ENCODE assay signal across 8 cellular contexts in genomic region chr1:151340870-151341754, GRCh38. TPM values are rescaled to one million over a fixed set of nuclear protein-coding genes. Genes with fewer than 3 reads are reported as not detected.
A peak's percentile ranks its signal among the peaks of the same experiment; 100 is the strongest.
DNase-seq lines count a peak whose midpoint lies in the region; ATAC-seq and TF ChIP-seq lines count a peak whose summit lies in the region.

No MANE protein-coding gene starts in this region.

- intact Hi-C loops in IMR-90 (cut with micrococcal nuclease), result loop anchor here (1.0 to 5.0 kb wide), 2 partner anchors 40 to 144 kb away; partner anchors contain the start of gene PIP5K1A
- intact Hi-C loops in esophagus squamous epithelium (cut with DNase I), result loop anchor here (5.0 kb wide), 1 partner anchor 39 kb away; no protein-coding TSS in a partner anchor
- intact Hi-C loops in thyroid gland (cut with DNase I), result no loop called here

- H3K14ac ChIP-seq in IMR-90 (replicated peaks; ENCODE audit: low read depth, low read length), result no peak overlapping the region

- in situ Hi-C loops in IMR-90 (cut with MboI; ENCODE audit: low sequenced_read_pairs), result loop anchor here (5.0 kb wide), 1 partner anchor 39 kb away; no protein-coding TSS in a partner anchor

- no peak overlapping the region for H2AFZ ChIP-seq in IMR-90 (replicated peaks; ENCODE audit: low read length, poor library complexity)

- no peak overlapping the region for H4K91ac ChIP-seq in IMR-90 (ENCODE audit: insufficient read depth, low read depth, low read length)

- POLR2A ChIA-PET in IMR-90 (lab: Charles Lee; ENCODE audit: unreplicated experiment), result interaction anchor here (0.6 to 1.0 kb wide), 3 partner anchors 14 to 241 kb away, joined by 4 to 7 read pairs (median 5); partner anchors contain the start of gene PI4KB
- POLR2A ChIA-PET in naive thymus-derived CD8-positive, alpha-beta T cell (lab: Charles Lee), result interaction anchor here (0.6 to 1.9 kb wide), 10 partner anchors 11 to 881 kb away, joined by 3 to 11 read pairs (median 4); partner anchors contain the start of genes PI4KB and ZNF687

- H3K9ac ChIP-seq in IMR-90 (ENCODE audit: low read depth, low read length), result no peak overlapping the region

- H3K18ac ChIP-seq in IMR-90 (ENCODE audit: low read depth, low read length), result no peak overlapping the region

- H3K4ac ChIP-seq in IMR-90 (ENCODE audit: low read depth, low read length), result no peak overlapping the region

- no TSS peak for BruUV-seq in IMR-90 (replicated peaks; lab: Mats Ljungman, UMichigan)

- no peak overlapping the region for H2BK5ac ChIP-seq in IMR-90 (ENCODE audit: low read depth, low read length, poor library complexity, severe bottlenecking)

- CTCF ChIA-PET in IMR-90 (lab: Yijun Ruan, JAX), result interaction anchor here (0.6 to 3.0 kb wide), 20 partner anchors 9 to 151 kb away, joined by 3 to 34 read pairs (median 4); partner anchors contain the start of genes PI4KB and VPS72

- H3K36me3 ChIP-seq in GM06990 (ENCODE audit: control insufficient read depth, insufficient read depth, low read length) (peaks cover 25% of the 10 kb centered on the region), IMR-90 (ENCODE audit: control insufficient read depth, insufficient read depth, low read length) (peaks cover 23% of the 10 kb centered on the region), esophagus squamous epithelium (peaks cover 13 to 41% (median 18%) of the 10 kb centered on the region in 3 donors), thyroid gland (peaks cover 14 to 17% of the 10 kb centered on the region in 2 donors)

- peaks cover 12 to 32% (median 28%) of the 10 kb centered on the region in 4 donors for H3K4me1 Mint-ChIP-seq in naive thymus-derived CD8-positive, alpha-beta T cell

- ATAC-seq in IMR-90 (ENCODE audit: low read depth), result peak; percentile 96
- peak; percentile 90 to 91 for ATAC-seq in naive thymus-derived CD8-positive, alpha-beta T cell
- ATAC-seq in GM18519 (IDR thresholded peaks at IDR 0.05; ENCODE audit: low FRiP score, unreplicated experiment), result no peak

- peaks cover 0 to 35% (median 0%) of the 10 kb centered on the region in 3 donors for H3K36me3 Mint-ChIP-seq in naive thymus-derived CD8-positive, alpha-beta T cell

- dilution Hi-C loops in IMR-90 (cut with HindIII; ENCODE audit: low sequenced_read_pairs, unreplicated experiment), result no loop called here

- peak overlapping the region in 8 of 10 donors; percentile 1 to 87 (median 34) for H3K27ac Mint-ChIP-seq in naive thymus-derived CD8-positive, alpha-beta T cell

- DNase-seq in GM06990 (ENCODE audit: extremely low read depth, insufficient read length), result no peak
- DNase-seq in IMR-90, result peak; percentile 86
- peak; percentile 33 for DNase-seq in NOMO-1 treated with dmso at 0.1 percent for 144 hours (lab: John Stamatoyannopoulos, UW; ENCODE audit: unreplicated experiment)
- peak; percentile 33 for DNase-seq in activated T-cell treated with anti-CD3 and anti-CD28 coated beads, Interleukin-2, amount 50 U/mL, for 1 hour
- DNase-seq in esophagus squamous epithelium (lab: John Stamatoyannopoulos, UW), result no peak
- DNase-seq in naive thymus-derived CD8-positive, alpha-beta T cell, result peak in 9 of 10 donors; percentile 25 to 73 (median 54)
- DNase-seq in thyroid gland, result peak; percentile 31 to 42

- no peak overlapping the region for H3K56ac ChIP-seq in IMR-90 (ENCODE audit: extremely low read depth, insufficient read depth, low read length)

- H2BK20ac ChIP-seq in IMR-90 (ENCODE audit: low read depth, low read length), result no peak overlapping the region

- H4K8ac ChIP-seq in IMR-90 (ENCODE audit: low read depth in 2 of 2, low read length in 2 of 2), result peak overlapping the region in 1 of 2 experiments; percentile 2; a peak in 1 of 4 replicates

- H3K79me1 ChIP-seq in IMR-90 (ENCODE audit: low read depth in 1 of 2, low read length in 2 of 2), result peaks cover 7 to 13% of the 10 kb centered on the region in 2 experiments

- no peak overlapping the region for H2AK9ac ChIP-seq in IMR-90 (replicated peaks; ENCODE audit: low read depth, low read length, poor library complexity)

- no peak overlapping the region for H2BK15ac ChIP-seq in IMR-90 (ENCODE audit: low read depth, low read length)

- no peaks in the 10 kb centered on the region for H4K20me1 ChIP-seq in IMR-90 (ENCODE audit: insufficient read depth, low read length)

- H3K4me2 ChIP-seq in IMR-90 (ENCODE audit: low read depth, low read length), result no peak overlapping the region

- H3K9me3 ChIP-seq in IMR-90 (ENCODE audit: control insufficient read depth, insufficient read depth, low read length), result no peaks in the 10 kb centered on the region
- no peaks in the 10 kb centered on the region for H3K9me3 ChIP-seq in esophagus squamous epithelium
- H3K9me3 ChIP-seq in thyroid gland, result no peaks in the 10 kb centered on the region

- peaks cover 2% of the 10 kb centered on the region for H3K4me1 ChIP-seq in IMR-90 (ENCODE audit: control insufficient read depth, insufficient read depth, low read length)
- peaks cover 4 to 28% (median 7%) of the 10 kb centered on the region in 3 donors for H3K4me1 ChIP-seq in esophagus squamous epithelium
- H3K4me1 ChIP-seq in thyroid gland, result peaks cover 4 to 8% of the 10 kb centered on the region in 2 donors

- no peak overlapping the region for H2BK120ac ChIP-seq in IMR-90 (ENCODE audit: low read depth, low read length)

- peaks cover 4% of the 10 kb centered on the region; the same call in 1 of the 2 replicates for H3K9me1 ChIP-seq in IMR-90 (ENCODE audit: insufficient read depth, low read length)

- TF ChIP-seq RAD21 in IMR-90 (IDR thresholded peaks at IDR 0.05; ENCODE audit: low read length), result peak; percentile 85

- TF ChIP-seq POLR2A in IMR-90 (IDR thresholded peaks at IDR 0.05; ENCODE audit: low read depth, low read length) (no peak), esophagus squamous epithelium (IDR thresholded peaks at IDR 0.05) (no peak), thyroid gland (IDR thresholded peaks at IDR 0.05) (no peak)

- no peak overlapping the region for H4K5ac ChIP-seq in IMR-90 (ENCODE audit: low read depth, low read length)

- no peak overlapping the region for H2AK5ac ChIP-seq in IMR-90 (ENCODE audit: low read depth, low read length)

- H3K4me3 Mint-ChIP-seq in naive thymus-derived CD8-positive, alpha-beta T cell, result peak overlapping the region in 1 of 10 donors; percentile 6

- no peak overlapping the region for H3K4me3 ChIP-seq in GM06990 (replicated peaks; ENCODE audit: low read depth, low read length)
- H3K4me3 ChIP-seq in IMR-90 (ENCODE audit: insufficient read depth, low read depth, low read length), result no peak overlapping the region
- H3K4me3 ChIP-seq in esophagus squamous epithelium, result no peak overlapping the region
- no peak overlapping the region for H3K4me3 ChIP-seq in thyroid gland (replicated peaks in 1 of 3)

- H3K27me3 ChIP-seq in GM06990 (replicated peaks; ENCODE audit: control insufficient read depth, insufficient read depth, low read length) (no peaks in the 10 kb centered on the region), IMR-90 (ENCODE audit: control insufficient read depth, insufficient read depth, low read length) (no peaks in the 10 kb centered on the region), esophagus squamous epithelium (no peaks in the 10 kb centered on the region), thyroid gland (no peaks in the 10 kb centered on the region)

- no CpG with 5 or more reads among the region's 7 CpGs for WGBS in IMR-90 (ENCODE audit: extremely low coverage in 2 of 2, insufficient read length in 1 of 2), 2 experiments
- WGBS in esophagus squamous epithelium, 2 donors, result 30 to 31% methylated on average over 7 of the region's 7 CpGs
- WGBS in thyroid gland, 2 donors, result 40 to 41% methylated on average over 7 of the region's 7 CpGs

- H3K9me3 Mint-ChIP-seq in naive thymus-derived CD8-positive, alpha-beta T cell, result no peaks in the 10 kb centered on the region

- H3K23ac ChIP-seq in IMR-90 (ENCODE audit: low read depth, low read length), result no peak overlapping the region

- no peaks in the 10 kb centered on the region for H3K27me3 Mint-ChIP-seq in naive thymus-derived CD8-positive, alpha-beta T cell

- H3K27ac ChIP-seq in IMR-90 (ENCODE audit: insufficient read depth, low read length) (no peak overlapping the region), esophagus squamous epithelium (peak overlapping the region in 2 of 4 donors; percentile 45 to 47), thyroid gland (peak overlapping the region in 1 of 3 donors; percentile 2)

- TF ChIP-seq CTCF in GM06990 (IDR thresholded peaks at IDR 0.05; ENCODE audit: insufficient read depth, low read length, poor library complexity, severe bottlenecking) (peak; percentile 68), IMR-90 (conservative IDR thresholded peaks at IDR 0.05; ENCODE audit: low read depth, low read length) (peak; percentile 85), esophagus squamous epithelium (IDR thresholded peaks at IDR 0.05) (peak; percentile 72 to 80 (median 76)), thyroid gland (IDR thresholded peaks at IDR 0.05) (peak; percentile 31 to 79 (median 68))

RNA-seq across cellular contexts. Expression of gene RFX5, which starts 5.9 kb away (rescaled TPM):
- total RNA-seq in IMR-90 (2012; rRNA removed) (37.8 and 44.4 TPM in 2 replicates), esophagus squamous epithelium (10 to 100 TPM; 13.2 to 59.6 (median 24.5) TPM), thyroid gland (10 to 100 TPM; 36.0 to 69.9 (median 58.4) TPM)
- polyA plus RNA-seq in IMR-90 (2012; rRNA removed), result 26.8 and 29.3 TPM in 2 replicates
- polyA plus RNA-seq in IMR-90 (2012; cell fraction: cytosol; rRNA removed), result 17.7 and 36.9 TPM in 2 replicates
- 74.2 and 105 TPM in 2 replicates for polyA plus RNA-seq in IMR-90 (2012; cell fraction: nucleus; rRNA removed; ENCODE audit: low replicate concordance)
- total RNA-seq in naive thymus-derived CD8-positive, alpha-beta T cell, result 10 to 100 TPM; 64.5 to 68.3 TPM
- polyA plus RNA-seq in naive thymus-derived CD8-positive, alpha-beta T cell, result 10 to 100 TPM; 22.8 to 38.8 (median 23.9) TPM

RNA-seq across cellular contexts. Expression of gene PI4KB, which starts 13.9 kb away (rescaled TPM):
- 77.2 and 94.5 TPM in 2 replicates for total RNA-seq in IMR-90 (2012; rRNA removed)
- 82.4 and 91.5 TPM in 2 replicates for polyA plus RNA-seq in IMR-90 (2012; rRNA removed)
- 47.9 and 66.0 TPM in 2 replicates for polyA plus RNA-seq in IMR-90 (2012; cell fraction: cytosol; rRNA removed)
- 103 and 135 TPM in 2 replicates for polyA plus RNA-seq in IMR-90 (2012; cell fraction: nucleus; rRNA removed; ENCODE audit: low replicate concordance)
- total RNA-seq in esophagus squamous epithelium, result 10 to 100 TPM; 34.0 to 63.4 (median 56.0) TPM
- 10 to 100 TPM; 91.8 to 96.6 TPM for total RNA-seq in naive thymus-derived CD8-positive, alpha-beta T cell
- 10 to 100 TPM; 42.4 to 63.3 (median 52.3) TPM for polyA plus RNA-seq in naive thymus-derived CD8-positive, alpha-beta T cell
- total RNA-seq in thyroid gland, result 100 to 1,000 TPM in 3 of 4 donors, 10 to 100 TPM in 1; 93.1 to 110 (median 107) TPM

RNA-seq across cellular contexts. Expression of gene SELENBP1, which starts 31.4 kb away (rescaled TPM):
- 21.1 and 21.3 TPM in 2 replicates for total RNA-seq in IMR-90 (2012; rRNA removed)
- 54.9 and 56.9 TPM in 2 replicates for polyA plus RNA-seq in IMR-90 (2012; rRNA removed)
- polyA plus RNA-seq in IMR-90 (2012; cell fraction: cytosol; rRNA removed), result 54.1 and 66.8 TPM in 2 replicates
- 144 and 236 TPM in 2 replicates for polyA plus RNA-seq in IMR-90 (2012; cell fraction: nucleus; rRNA removed; ENCODE audit: low replicate concordance)
- 10 to 100 TPM in 3 of 4 donors, 1 to 10 TPM in 1; 6.3 to 38.3 (median 28.3) TPM for total RNA-seq in esophagus squamous epithelium
- total RNA-seq in naive thymus-derived CD8-positive, alpha-beta T cell, result not detected
- not detected for polyA plus RNA-seq in naive thymus-derived CD8-positive, alpha-beta T cell
- total RNA-seq in thyroid gland, result 100 to 1,000 TPM; 151 to 513 (median 310) TPM

RNA-seq across cellular contexts. Expression of gene PSMB4, which starts 58.3 kb away (rescaled TPM):
- total RNA-seq in IMR-90 (2012; rRNA removed) (376 and 457 TPM in 2 replicates), esophagus squamous epithelium (100 to 1,000 TPM; 114 to 203 (median 186) TPM), thyroid gland (100 to 1,000 TPM; 154 to 283 (median 226) TPM)
- polyA plus RNA-seq in IMR-90 (2012; rRNA removed), result 565 and 640 TPM in 2 replicates
- polyA plus RNA-seq in IMR-90 (2012; cell fraction: cytosol; rRNA removed), result 490 and 1,136 TPM in 2 replicates
- 357 and 680 TPM in 2 replicates for polyA plus RNA-seq in IMR-90 (2012; cell fraction: nucleus; rRNA removed; ENCODE audit: low replicate concordance)
- total RNA-seq in naive thymus-derived CD8-positive, alpha-beta T cell, result 100 to 1,000 TPM; 224 to 230 TPM
- polyA plus RNA-seq in naive thymus-derived CD8-positive, alpha-beta T cell, result 10 to 100 TPM; 47.4 to 57.5 (median 57.3) TPM

RNA-seq across cellular contexts. Expression of gene ZNF687, which starts 59.0 kb away (rescaled TPM):
- total RNA-seq in IMR-90 (2012; rRNA removed) (5.7 and 6.4 TPM in 2 replicates), esophagus squamous epithelium (10 to 100 TPM; 16.5 to 28.5 (median 18.3) TPM), thyroid gland (10 to 100 TPM; 24.2 to 38.0 (median 33.7) TPM)
- 10.8 and 13.7 TPM in 2 replicates for polyA plus RNA-seq in IMR-90 (2012; rRNA removed)
- polyA plus RNA-seq in IMR-90 (2012; cell fraction: cytosol; rRNA removed), result 5.8 and 12.6 TPM in 2 replicates
- 22.7 and 52.2 TPM in 2 replicates for polyA plus RNA-seq in IMR-90 (2012; cell fraction: nucleus; rRNA removed; ENCODE audit: low replicate concordance)
- total RNA-seq in naive thymus-derived CD8-positive, alpha-beta T cell, result 10 to 100 TPM; 34.6 to 37.2 TPM
- 1 to 10 TPM in 1 of 3 donors, under 1 TPM in 2; 0.56 to 1.1 (median 0.96) TPM for polyA plus RNA-seq in naive thymus-derived CD8-positive, alpha-beta T cell

Comparison
In these comparisons a context has a peak if more than half of its experiments do, and no peak if none do; other contexts are left out.
1. DNase-seq: peak in IMR-90 (single experiment), NOMO-1 treated with dmso at 0.1 percent for 144 hours (single experiment), activated T-cell treated with anti-CD3 and anti-CD28 coated beads, Interleukin-2, amount 50 U/mL, for 1 hour (single experiment), naive thymus-derived CD8-positive, alpha-beta T cell (9 of 10) and thyroid gland (2 of 2); none in GM06990 (single experiment) and esophagus squamous epithelium (single experiment).
2. RNA of gene SELENBP1, which starts 31.4 kb away (total RNA-seq): 151 to 513 TPM in thyroid gland, 6.3 to 38.3 TPM in esophagus squamous epithelium and 21.1 to 21.3 TPM in IMR-90; not detected in naive thymus-derived CD8-positive, alpha-beta T cell; every median in the first group is over 4 times any median in the second.
3. Peak in every context shown above with its lines, with median percentiles within 50 percentile points of each other: CTCF ChIP-seq.